23 cellular contexts compared by ENCODE assay signal in genomic region chr5:33361781-33362180, GRCh38.
"Had no signal": no experiment of that assay in that cellular context is flagged by ENCODE, and none has a peak within 500 bp of the region (broad histone marks: within the 10 kb centered on the region; RNA-seq: fewer than 3 reads in every experiment).

No MANE protein-coding gene starts in this region.

- H3K27ac ChIP-seq: prostate gland had no signal

- H3K4me3 Mint-ChIP-seq: activated B cell treated with CpG ODN at 0.5 μM for 24 hours; activated CD4-positive, alpha-beta T cell treated with anti-CD3 and anti-CD28 coated beads for 36 hours; activated naive CD8-positive, alpha-beta T cell; activated T-cell treated with anti-CD3 and anti-CD28 coated beads, Interleukin-2, amount 50 U/mL, for 4 hours; dendritic cell treated with granulocyte-macrophage colony-stimulating factor and Interleukin-4, amounts not matched to agents 40 ng/mL and 50 ng/mL, for 4 days; natural killer cell; stimulated activated naive CD8-positive, alpha-beta T cell treated with anti-CD3 and anti-CD28 coated beads, Interleukin-15, Interleukin-2, amounts not matched to agents 100 ng/mL and 50 ng/mL, for 24 hours had no signal

- H3K4me3 ChIP-seq: ovary, prostate gland, thyroid gland had no signal

- H3K27me3 ChIP-seq: ovary, thyroid gland had no signal

- H3K4me1 ChIP-seq: prostate gland, thyroid gland had no signal

- H3K9me3 ChIP-seq: ovary, prostate gland, thyroid gland had no signal

- ATAC-seq: activated CD4-positive, alpha-beta T cell treated with anti-CD3 and anti-CD28 coated beads for 36 hours; activated T-cell treated with anti-CD3 and anti-CD28 coated beads, Interleukin-2, amount 50 U/mL, for 4 hours; esophagus mucosa; natural killer cell had no signal

- H3K27me3 Mint-ChIP-seq: activated B cell treated with CpG ODN at 0.5 μM for 24 hours; dendritic cell treated with granulocyte-macrophage colony-stimulating factor and Interleukin-4, amounts not matched to agents 40 ng/mL and 50 ng/mL, for 4 days; stimulated activated naive CD8-positive, alpha-beta T cell treated with anti-CD3 and anti-CD28 coated beads, Interleukin-15, Interleukin-2, amounts not matched to agents 100 ng/mL and 50 ng/mL, for 24 hours had no signal

- H3K36me3 Mint-ChIP-seq: activated naive CD8-positive, alpha-beta T cell; natural killer cell had no signal

- DNase-seq: activated B cell treated with CpG ODN at 0.5 μM for 24 hours; activated CD4-positive, alpha-beta T cell treated with anti-CD3 and anti-CD28 coated beads for 36 hours; activated CD4-positive, alpha-beta T cell treated with anti-CD3 and anti-CD28 coated beads, Interleukin-2, amount 50 U/mL, for 4 hours; activated CD8-positive, alpha-beta memory T cell treated with anti-CD3 and anti-CD28 coated beads, Interleukin-2, amount 50 U/mL, for 48 hours; activated naive CD4-positive, alpha-beta T cell; activated T-cell treated with anti-CD3 and anti-CD28 coated beads, Interleukin-2, amount 50 U/mL, for 4 hours; amniotic stem cell; effector memory CD4-positive, alpha-beta T cell; kidney; midbrain; natural killer cell; ovary; right cardiac atrium; stimulated activated CD4-positive, alpha-beta T cell treated with anti-CD3 and anti-CD28 coated beads, Interleukin-1b, Interleukin-23, amount 100 ng/mL, for 48 hours; substantia nigra; T-helper 9 cell; thyroid gland had no signal

- H3K36me3 ChIP-seq: ovary, prostate gland, thyroid gland had no signal

- H3K27ac Mint-ChIP-seq: activated B cell treated with CpG ODN at 0.5 μM for 24 hours; activated CD4-positive, alpha-beta T cell treated with anti-CD3 and anti-CD28 coated beads for 36 hours; activated naive CD8-positive, alpha-beta T cell; activated T-helper 2 cell treated with anti-CD3 and anti-CD28 coated beads, Interferon-gamma antibody, Interleukin-2, Interleukin-4, amounts not matched to agents 10 μg/mL and 5 μg/mL and 100 μg/mL, durations not matched to agents 14 hours and 24 hours and 36 hours; dendritic cell treated with granulocyte-macrophage colony-stimulating factor and Interleukin-4, amounts not matched to agents 40 ng/mL and 50 ng/mL, for 4 days; natural killer cell; stimulated activated naive CD8-positive, alpha-beta T cell treated with anti-CD3 and anti-CD28 coated beads, Interleukin-15, Interleukin-2, amounts not matched to agents 100 ng/mL and 50 ng/mL, for 24 hours had no signal

- H3K9me3 Mint-ChIP-seq: activated T-cell treated with anti-CD3 and anti-CD28 coated beads, Interleukin-2, amount 50 U/mL, for 4 hours; natural killer cell had no signal
